In the genomic region with DNA sequence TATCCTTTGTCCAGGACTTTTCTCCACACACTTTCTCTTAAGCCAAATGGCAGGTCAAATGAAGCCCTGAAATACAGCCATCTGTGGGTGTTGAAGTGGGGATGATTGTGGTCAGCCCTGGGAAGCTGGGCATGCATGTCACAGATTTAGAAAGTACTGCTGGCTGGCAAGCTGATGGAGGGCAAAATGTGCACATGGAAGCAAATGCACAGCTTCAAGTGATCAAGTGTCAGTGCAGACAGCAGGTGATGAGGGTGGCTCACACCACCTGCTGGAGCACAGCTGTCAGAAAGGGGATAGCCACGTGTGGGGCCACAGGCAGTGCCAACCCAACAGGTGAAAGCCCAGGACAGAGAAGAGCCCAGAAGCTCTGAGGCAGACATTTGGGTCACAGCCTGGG, we compare ENCODE assay signal across 16 cellular contexts. TPM values are rescaled to one million over a fixed set of nuclear protein-coding genes. Genes with fewer than 3 reads are reported as not detected.
A peak's percentile ranks its signal among the peaks of the same experiment; 100 is the strongest.
DNase-seq lines count a peak whose midpoint lies in the region; ATAC-seq lines count a peak whose summit lies in the region.
"Had no signal": no experiment of that assay in that cellular context is flagged by ENCODE, and none has a peak within 500 bp of the region (broad histone marks: within the 10 kb centered on the region; RNA-seq: fewer than 3 reads in every experiment).

No MANE protein-coding gene starts in this region.

- H3K4me1 Mint-ChIP-seq in stimulated activated memory B cell treated with anti-CD40 and anti-IgM and Interleukin-4, amounts not matched to agents 10 μg/mL and 1 μg/mL and 100 μg/mL, for 72 hours = no peaks in the 10 kb centered on the region
- H3K4me1 Mint-ChIP-seq: activated naive CD8-positive, alpha-beta T cell treated with anti-CD3 and anti-CD28 coated beads for 36 hours had no signal

- ATAC-seq in Right ventricle myocardium inferior = peak; percentile 92
- no peak for ATAC-seq in stimulated activated memory B cell treated with anti-CD40 and anti-IgM and Interleukin-4, amounts not matched to agents 10 μg/mL and 1 μg/mL and 100 μg/mL, for 72 hours
- no peak for ATAC-seq in HG03571 (IDR thresholded peaks at IDR 0.05; ENCODE audit: unreplicated experiment)

- no peak for DNase-seq in Right ventricle myocardium inferior (ENCODE audit: missing footprints)
- DNase-seq in cardiac septum (ENCODE audit: low spot score) = no peak
- DNase-seq in NCI-H2196 treated with DMSO at 0.1 percent for 48 hours (lab: John Stamatoyannopoulos, UW; ENCODE audit: unreplicated experiment) = peak; percentile 57
- peak; percentile 32 for DNase-seq in cerebellum (ENCODE audit: low spot score)
- DNase-seq in NCI-H1694 treated with DMSO at 0.1 percent for 48 hours (lab: John Stamatoyannopoulos, UW) = no peak
- no peak for DNase-seq in epidermal melanocyte (ENCODE audit: insufficient read length, low spot score)
- DNase-seq: activated B cell treated with CpG ODN at 0.5 μM for 24 hours; activated naive CD8-positive, alpha-beta T cell treated with anti-CD3 and anti-CD28 coated beads for 36 hours; Caco-2; SW 1271 had no signal

- H3K4me3 Mint-ChIP-seq in stimulated activated memory B cell treated with anti-CD40 and anti-IgM and Interleukin-4, amounts not matched to agents 10 μg/mL and 1 μg/mL and 100 μg/mL, for 72 hours = no peak overlapping the region
- H3K4me3 Mint-ChIP-seq: activated B cell treated with CpG ODN at 0.5 μM for 24 hours; activated naive CD8-positive, alpha-beta T cell treated with anti-CD3 and anti-CD28 coated beads for 36 hours; type B pancreatic cell had no signal

- intact Hi-C loops in Right ventricle myocardium inferior (cut with DNase I) (loop anchor here (1.0 to 10.0 kb wide), 3 partner anchors 119 to 385 kb away; a partner anchor contains a TSS), cardiac septum (cut with DNase I) (loop anchor here (2.0 to 10.0 kb wide), 3 partner anchors 39 to 385 kb away; a partner anchor contains a TSS)

- no peaks in the 10 kb centered on the region for H3K27me3 Mint-ChIP-seq in stimulated activated memory B cell treated with anti-CD40 and anti-IgM and Interleukin-4, amounts not matched to agents 10 μg/mL and 1 μg/mL and 100 μg/mL, for 72 hours
- H3K27me3 Mint-ChIP-seq: activated B cell treated with CpG ODN at 0.5 μM for 24 hours; activated naive CD8-positive, alpha-beta T cell treated with anti-CD3 and anti-CD28 coated beads for 36 hours; type B pancreatic cell had no signal

- no peaks in the 10 kb centered on the region for H3K36me3 Mint-ChIP-seq in stimulated activated memory B cell treated with anti-CD40 and anti-IgM and Interleukin-4, amounts not matched to agents 10 μg/mL and 1 μg/mL and 100 μg/mL, for 72 hours
- H3K36me3 Mint-ChIP-seq: activated naive CD8-positive, alpha-beta T cell treated with anti-CD3 and anti-CD28 coated beads for 36 hours; type B pancreatic cell had no signal

- no peaks in the 10 kb centered on the region for H3K9me3 Mint-ChIP-seq in stimulated activated memory B cell treated with anti-CD40 and anti-IgM and Interleukin-4, amounts not matched to agents 10 μg/mL and 1 μg/mL and 100 μg/mL, for 72 hours
- H3K9me3 Mint-ChIP-seq: activated B cell treated with CpG ODN at 0.5 μM for 24 hours; activated naive CD8-positive, alpha-beta T cell treated with anti-CD3 and anti-CD28 coated beads for 36 hours; type B pancreatic cell had no signal

- H3K27ac Mint-ChIP-seq in stimulated activated memory B cell treated with anti-CD40 and anti-IgM and Interleukin-4, amounts not matched to agents 10 μg/mL and 1 μg/mL and 100 μg/mL, for 72 hours = peak overlapping the region; percentile 14
- H3K27ac Mint-ChIP-seq: activated B cell treated with CpG ODN at 0.5 μM for 24 hours; activated naive CD8-positive, alpha-beta T cell treated with anti-CD3 and anti-CD28 coated beads for 36 hours; type B pancreatic cell had no signal

RNA-seq across cellular contexts. Expression of a gene that starts 40.3 kb away (rescaled TPM):
- not detected for total RNA-seq in Right ventricle myocardium inferior
- total RNA-seq in cardiac septum = not detected
- not detected for total RNA-seq in cerebellum
- total RNA-seq: activated B cell treated with CpG ODN at 0.5 μM for 24 hours; activated naive CD8-positive, alpha-beta T cell treated with anti-CD3 and anti-CD28 coated beads for 36 hours; Caco-2; cardiac muscle cell; glomerular endothelial cell; HT-29 had no signal

Comparison
In these comparisons a context has a peak if more than half of its experiments do, and no peak if none do; other contexts are left out.
1. DNase-seq: peak in NCI-H2196 treated with DMSO at 0.1 percent for 48 hours (single experiment) and cerebellum (single experiment); none in Right ventricle myocardium inferior (single experiment), cardiac septum (single experiment), NCI-H1694 treated with DMSO at 0.1 percent for 48 hours (single experiment) and epidermal melanocyte (single experiment).